In genomic region chr9:137070201-137070905, GRCh38 we compare ENCODE assay signal across 2 cellular contexts.
A peak's percentile ranks its signal among the peaks of the same experiment; 100 is the strongest.
TF ChIP-seq lines count a peak whose summit lies in the region.

SAPCD2 (minus strand) TSS chr9:137070557; CDS start chr9:137070460, 97 bp downstream.

TF ChIP-seq in IMR-90, 13 proteins besides CTCF, POLR2A, EP300 and RAD21:
- TF ChIP-seq CEBPB (IDR thresholded peaks at IDR 0.05; ENCODE audit: low read depth, low read length) (no peak), FOS (IDR thresholded peaks at IDR 0.05; ENCODE audit: low read depth, low read length) (no peak), MAFK (IDR thresholded peaks at IDR 0.05; ENCODE audit: low read depth, low read length) (no peak), NFE2L2 (IDR thresholded peaks at IDR 0.05; ENCODE audit: low read depth, low read length) (no peak), BHLHE40 (IDR thresholded peaks at IDR 0.05; ENCODE audit: low read depth, low read length) (no peak), CHD1 (IDR thresholded peaks at IDR 0.05; ENCODE audit: low read depth, low read length) (no peak), RFX5 (IDR thresholded peaks at IDR 0.05; ENCODE audit: low read depth, low read length) (no peak), MXI1 (IDR thresholded peaks at IDR 0.05; ENCODE audit: borderline replicate concordance, low read depth, low read length) (no peak), SMC3 (IDR thresholded peaks at IDR 0.05; ENCODE audit: low read depth, low read length) (no peak), MAZ (IDR thresholded peaks at IDR 0.05; ENCODE audit: borderline replicate concordance, low read depth, low read length) (no peak), RCOR1 (IDR thresholded peaks at IDR 0.05; ENCODE audit: insufficient replicate concordance, low read length) (no peak)
- TF ChIP-seq, protein P1, sequence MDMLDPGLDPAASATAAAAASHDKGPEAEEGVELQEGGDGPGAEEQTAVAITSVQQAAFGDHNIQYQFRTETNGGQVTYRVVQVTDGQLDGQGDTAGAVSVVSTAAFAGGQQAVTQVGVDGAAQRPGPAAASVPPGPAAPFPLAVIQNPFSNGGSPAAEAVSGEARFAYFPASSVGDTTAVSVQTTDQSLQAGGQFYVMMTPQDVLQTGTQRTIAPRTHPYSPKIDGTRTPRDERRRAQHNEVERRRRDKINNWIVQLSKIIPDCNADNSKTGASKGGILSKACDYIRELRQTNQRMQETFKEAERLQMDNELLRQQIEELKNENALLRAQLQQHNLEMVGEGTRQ (IDR thresholded peaks at IDR 0.05; ENCODE audit: low read depth, low read length), result no peak
- TF ChIP-seq, protein P2, sequence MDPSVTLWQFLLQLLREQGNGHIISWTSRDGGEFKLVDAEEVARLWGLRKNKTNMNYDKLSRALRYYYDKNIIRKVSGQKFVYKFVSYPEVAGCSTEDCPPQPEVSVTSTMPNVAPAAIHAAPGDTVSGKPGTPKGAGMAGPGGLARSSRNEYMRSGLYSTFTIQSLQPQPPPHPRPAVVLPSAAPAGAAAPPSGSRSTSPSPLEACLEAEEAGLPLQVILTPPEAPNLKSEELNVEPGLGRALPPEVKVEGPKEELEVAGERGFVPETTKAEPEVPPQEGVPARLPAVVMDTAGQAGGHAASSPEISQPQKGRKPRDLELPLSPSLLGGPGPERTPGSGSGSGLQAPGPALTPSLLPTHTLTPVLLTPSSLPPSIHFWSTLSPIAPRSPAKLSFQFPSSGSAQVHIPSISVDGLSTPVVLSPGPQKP (IDR thresholded peaks at IDR 0.05; ENCODE audit: borderline replicate concordance, low read depth, low read length), result no peak

TF ChIP-seq in endothelial cell of umbilical vein, 7 proteins besides CTCF, POLR2A, EP300 and RAD21:
- TF ChIP-seq GATA2 (IDR thresholded peaks at IDR 0.05; ENCODE audit: insufficient read depth, insufficient read length, low read depth, low read length), result no peak
- peak; percentile 80 for TF ChIP-seq POLR2AphosphoS5 (IDR thresholded peaks at IDR 0.05; ENCODE audit: insufficient read depth, low read depth, low read length)
- TF ChIP-seq MAX (IDR thresholded peaks at IDR 0.05; ENCODE audit: insufficient read depth, insufficient read length), result no peak
- TF ChIP-seq JUN (IDR thresholded peaks at IDR 0.05; ENCODE audit: borderline replicate concordance, insufficient read depth, insufficient read length, low read depth), result no peak
- TF ChIP-seq MYC (IDR thresholded peaks at IDR 0.05; ENCODE audit: low read depth, low read length), result no peak
- TF ChIP-seq EZH2 (IDR thresholded peaks at IDR 0.05; ENCODE audit: borderline replicate concordance, low read depth, low read length, severe bottlenecking), result no peak
- no peak for TF ChIP-seq FOS (IDR thresholded peaks at IDR 0.05; ENCODE audit: borderline replicate concordance, insufficient read depth, low read length)
TF ChIP-seq in endothelial cell of umbilical vein: peak in this region for 1.
